ENCODE assay signal across 7 cellular contexts in genomic region chr11:94524293-94524692, GRCh38. TPM values are rescaled to one million over a fixed set of nuclear protein-coding genes. Genes with fewer than 3 reads are reported as not detected.
"Had no signal": no experiment of that assay in that cellular context is flagged by ENCODE, and none has a peak within 500 bp of the region (broad histone marks: within the 10 kb centered on the region; RNA-seq: fewer than 3 reads in every experiment).

No MANE protein-coding gene starts in this region.

- DNase-seq: H9, HCEC 1CT, IMR-90 had no signal

- H3K4me3 Mint-ChIP-seq: GM23338, H9 had no signal

- H2AFZ ChIP-seq: GM23338 had no signal

- H3K4me3 ChIP-seq: GM23338, K562 had no signal

- H3K27ac Mint-ChIP-seq: GM23338, H9 had no signal

- H3K4me2 ChIP-seq: GM23338 had no signal

- H3K9me3 Mint-ChIP-seq: GM23338, H9 had no signal

- ATAC-seq: GM23338, K562 had no signal

- H3K4me1 Mint-ChIP-seq: GM23338 had no signal

RNA-seq across cellular contexts. Expression of gene C11orf97, which starts 12.0 kb away (rescaled TPM):
- total RNA-seq: GM23338, H1, H9, HT-29, IMR-90, K562 had no signal
- polyA plus RNA-seq: GM23338, H1, IMR-90, K562 had no signal

RNA-seq across cellular contexts. Expression of gene PIWIL4, which starts 42.9 kb away (rescaled TPM):
- total RNA-seq: H9 had no signal
